ENCODE assay signal across 8 cellular contexts in genomic region chr9:110058304-110058953, GRCh38.
A peak's percentile ranks its signal among the peaks of the same experiment; 100 is the strongest.
DNase-seq lines count a peak whose midpoint lies in the region; ATAC-seq and TF ChIP-seq lines count a peak whose summit lies in the region.

No MANE protein-coding gene starts in this region.

- H3K27me3 ChIP-seq in WERI-Rb-1 (ENCODE audit: insufficient read depth, low read depth, severe bottlenecking): no peaks in the 10 kb centered on the region

- H3K4me3 ChIP-seq in WERI-Rb-1 (ENCODE audit: low read depth, low read length): no peak overlapping the region

- TF ChIP-seq CTCF in WERI-Rb-1 (IDR thresholded peaks at IDR 0.05; ENCODE audit: low read depth, low read length) (peak; percentile 67), type B pancreatic cell (conservative IDR thresholded peaks at IDR 0.05) (peak; percentile 69)

- H3K4me3 Mint-ChIP-seq in type B pancreatic cell: no peak overlapping the region

- H3K9me3 ChIP-seq in WERI-Rb-1 (ENCODE audit: severe bottlenecking): peaks cover 4% of the 10 kb centered on the region

- no peaks in the 10 kb centered on the region for H3K27me3 Mint-ChIP-seq in type B pancreatic cell

- no peaks in the 10 kb centered on the region for H3K36me3 ChIP-seq in WERI-Rb-1

- peaks cover 11% of the 10 kb centered on the region for H3K4me1 Mint-ChIP-seq in type B pancreatic cell (ENCODE audit: unreplicated experiment)

- no peaks in the 10 kb centered on the region for H3K9me3 Mint-ChIP-seq in type B pancreatic cell

- H3K36me3 Mint-ChIP-seq in type B pancreatic cell: peaks cover 4% of the 10 kb centered on the region

- H3K27ac Mint-ChIP-seq in type B pancreatic cell: peak overlapping the region; percentile 18

- ATAC-seq in GM21529 (IDR thresholded peaks at IDR 0.05; ENCODE audit: unreplicated experiment): peak; percentile 79
- ATAC-seq in HG03457 (IDR thresholded peaks at IDR 0.05; ENCODE audit: unreplicated experiment): no peak

- no peak overlapping the region for H3K27ac ChIP-seq in WERI-Rb-1

- DNase-seq in CD1c-positive myeloid dendritic cell (ENCODE audit: extremely low spot score) (peak; percentile 64), NCI-H1105 (lab: John Stamatoyannopoulos, UW) (peak; percentile 40), WERI-Rb-1 (peak; percentile 78), cerebellum (ENCODE audit: low spot score) (peak; percentile 10), medulla oblongata (ENCODE audit: extremely low spot score) (peak; percentile 62), type B pancreatic cell (ENCODE audit: extremely low spot score, unreplicated experiment) (no peak)
